In the genomic region with DNA sequence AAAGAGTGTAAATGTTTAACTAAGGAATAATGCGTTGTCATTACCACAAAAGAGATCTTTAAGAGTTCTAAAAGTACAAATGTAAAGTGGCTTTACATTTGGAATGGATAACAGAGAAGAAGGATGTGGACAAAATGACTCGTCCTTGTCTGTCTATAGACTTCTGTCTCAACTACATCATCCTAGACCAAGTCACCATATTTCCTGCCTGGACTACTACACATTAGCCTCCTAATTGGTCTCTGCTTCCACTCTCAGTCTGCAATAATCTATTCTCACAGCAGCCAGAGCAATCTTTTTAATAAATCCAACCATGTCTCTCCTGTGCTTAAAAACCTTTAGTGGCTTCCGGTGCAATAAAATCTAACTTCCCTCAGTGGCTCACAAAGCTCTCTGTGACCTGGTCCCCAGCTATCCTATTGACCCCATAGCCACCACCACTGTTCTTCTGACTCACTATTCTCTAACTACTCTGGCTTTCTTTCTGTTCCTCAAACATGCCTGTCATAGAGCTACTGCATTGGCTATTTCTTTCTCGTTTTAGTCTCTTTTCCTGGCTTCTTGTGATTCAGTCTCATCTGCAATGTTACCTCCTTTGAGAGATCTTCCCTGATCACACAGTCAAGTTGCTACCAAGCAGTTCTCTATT, we compare ENCODE assay signal across 16 cellular contexts.
DNase-seq lines count a peak whose midpoint lies in the region; ATAC-seq and TF ChIP-seq lines count a peak whose summit lies in the region.
"Had no signal": no experiment of that assay in that cellular context is flagged by ENCODE, and none has a peak within 500 bp of the region (broad histone marks: within the 10 kb centered on the region; RNA-seq: fewer than 3 reads in every experiment).

No MANE protein-coding gene starts in this region.

- DNase-seq in GM12864 (ENCODE audit: low read depth): peak; percentile 16
- DNase-seq in immature natural killer cell: no peak
- DNase-seq in heart right ventricle: no peak
- no peak for DNase-seq in CD14-positive monocyte (ENCODE audit: low spot score)
- DNase-seq in D341Med (ENCODE audit: low spot score): no peak
- DNase-seq: activated gamma-delta T cell, foreskin keratinocyte, GF-D8, lower lobe of right lung, NCI-H1930, upper lobe of left lung had no signal

- H3K27me3 ChIP-seq in heart right ventricle: no peaks in the 10 kb centered on the region
- H3K27me3 ChIP-seq: foreskin keratinocyte, upper lobe of left lung had no signal

- no peak for TF ChIP-seq CTCF in GM12864 (IDR thresholded peaks at IDR 0.05; ENCODE audit: low read depth, low read length, missing control alignments)
- TF ChIP-seq CTCF in heart right ventricle (IDR thresholded peaks at IDR 0.05): no peak
- TF ChIP-seq CTCF in CD14-positive monocyte (IDR thresholded peaks at IDR 0.05): no peak

- no peak overlapping the region for H3K4me3 ChIP-seq in GM12864 (ENCODE audit: low read depth, low read length)
- no peak overlapping the region for H3K4me3 ChIP-seq in heart right ventricle
- H3K4me3 ChIP-seq: coronary artery, lower lobe of right lung, upper lobe of left lung had no signal

- no peak overlapping the region for H3K27ac Mint-ChIP-seq in immature natural killer cell
- H3K27ac Mint-ChIP-seq in CD14-positive monocyte: peak overlapping the region in 1 of 7 donors; percentile 26

- 89 to 96% methylated on average over 4 of the region's 4 CpGs for WGBS in heart right ventricle, 2 donors

- no peaks in the 10 kb centered on the region for H3K36me3 Mint-ChIP-seq in immature natural killer cell
- peaks cover 63 to 72% of the 10 kb centered on the region in 2 donors for H3K36me3 Mint-ChIP-seq in CD14-positive monocyte

- H3K9me3 Mint-ChIP-seq in immature natural killer cell (peaks cover 2 to 33% (median 9%) of the 10 kb centered on the region in 6 donors), CD14-positive monocyte (peaks cover 0 to 6% (median 2%) of the 10 kb centered on the region in 7 donors)

- no peaks in the 10 kb centered on the region for H3K4me1 Mint-ChIP-seq in immature natural killer cell
- no peaks in the 10 kb centered on the region for H3K4me1 Mint-ChIP-seq in CD14-positive monocyte

- H3K27me3 Mint-ChIP-seq in immature natural killer cell (ENCODE audit: low read depth in 3 of 3) (peaks cover 2% of the 10 kb centered on the region in 3 donors), CD14-positive monocyte (ENCODE audit: low read depth in 3 of 3) (no peaks in the 10 kb centered on the region)

- H3K27ac ChIP-seq in heart right ventricle: no peak overlapping the region
- H3K27ac ChIP-seq: coronary artery, foreskin keratinocyte, lower lobe of right lung, upper lobe of left lung had no signal

- peaks cover 0 to 37% (median 0%) of the 10 kb centered on the region in 9 donors for H3K36me3 ChIP-seq in heart right ventricle
- H3K36me3 ChIP-seq: lower lobe of right lung, upper lobe of left lung had no signal

- peak; percentile 70 for ATAC-seq in GM19397 (IDR thresholded peaks at IDR 0.05; ENCODE audit: unreplicated experiment)
- ATAC-seq in HG02798 (IDR thresholded peaks at IDR 0.05; ENCODE audit: poor library complexity, unreplicated experiment): peak; percentile 88
- peak; percentile 87 for ATAC-seq in HG03521 (IDR thresholded peaks at IDR 0.05; ENCODE audit: unreplicated experiment)
- no peak for ATAC-seq in heart right ventricle
- ATAC-seq: activated CD4-positive, CD25-positive, alpha-beta regulatory T cell treated with anti-CD3 and anti-CD28 coated beads, Interleukin-2, amount 50 U/mL, for 24 hours; foreskin keratinocyte; lower lobe of right lung had no signal

- H3K4me1 ChIP-seq in heart right ventricle: peaks cover 0 to 8% (median 0%) of the 10 kb centered on the region in 9 donors
- H3K4me1 ChIP-seq: foreskin keratinocyte, lower lobe of right lung, upper lobe of left lung had no signal

- no peak overlapping the region for H3K4me3 Mint-ChIP-seq in immature natural killer cell
- H3K4me3 Mint-ChIP-seq in CD14-positive monocyte: no peak overlapping the region

- no peaks in the 10 kb centered on the region for H3K9me3 ChIP-seq in heart right ventricle
- H3K9me3 ChIP-seq: lower lobe of right lung, upper lobe of left lung had no signal

- intact Hi-C loops in heart right ventricle (cut with DNase I) (no loop called here), CD14-positive monocyte (cut with micrococcal nuclease) (no loop called here)

Comparison
In these comparisons a context has a peak if more than half of its experiments do, and no peak if none do; other contexts are left out.
1. ATAC-seq: peak in GM19397 (single experiment), HG02798 (single experiment) and HG03521 (single experiment); none in heart right ventricle (0 of 8).